1 cellular context compared by ENCODE assay signal in the genomic region with DNA sequence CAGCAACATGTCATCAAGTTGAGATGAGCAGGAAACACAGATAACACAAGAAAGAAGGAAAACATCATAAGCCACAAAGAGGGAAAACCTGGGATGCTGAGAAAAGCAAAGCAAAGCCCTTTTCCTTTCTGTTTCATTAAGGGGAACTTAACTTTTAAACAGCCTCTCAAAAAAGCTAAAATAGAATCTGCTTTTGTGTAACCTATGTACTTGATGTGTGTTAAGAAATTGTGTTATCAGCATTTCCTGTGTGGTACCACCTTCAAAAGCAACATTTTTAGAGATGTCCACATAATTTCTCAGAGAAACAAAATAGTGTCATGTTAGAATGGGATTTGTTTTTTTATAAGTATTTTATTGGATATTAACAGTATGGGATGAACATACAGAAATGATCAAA.
TF ChIP-seq lines count a peak whose summit lies in the region.

No MANE protein-coding gene starts in this region.

TF ChIP-seq in GM23338, 12 proteins besides CTCF, POLR2A, EP300 and RAD21 (continued from another document):
- TF ChIP-seq ZNF462 (CRISPR knock-in tag; IDR thresholded peaks at IDR 0.05) (no peak), ZNF114 (CRISPR knock-in tag; IDR thresholded peaks at IDR 0.05) (no peak), JUNB (IDR thresholded peaks at IDR 0.05; ENCODE audit: unreplicated experiment) (no peak)
- TF ChIP-seq, protein P1, sequence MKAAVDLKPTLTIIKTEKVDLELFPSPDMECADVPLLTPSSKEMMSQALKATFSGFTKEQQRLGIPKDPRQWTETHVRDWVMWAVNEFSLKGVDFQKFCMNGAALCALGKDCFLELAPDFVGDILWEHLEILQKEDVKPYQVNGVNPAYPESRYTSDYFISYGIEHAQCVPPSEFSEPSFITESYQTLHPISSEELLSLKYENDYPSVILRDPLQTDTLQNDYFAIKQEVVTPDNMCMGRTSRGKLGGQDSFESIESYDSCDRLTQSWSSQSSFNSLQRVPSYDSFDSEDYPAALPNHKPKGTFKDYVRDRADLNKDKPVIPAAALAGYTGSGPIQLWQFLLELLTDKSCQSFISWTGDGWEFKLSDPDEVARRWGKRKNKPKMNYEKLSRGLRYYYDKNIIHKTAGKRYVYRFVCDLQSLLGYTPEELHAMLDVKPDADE (IDR thresholded peaks at IDR 0.05), result no peak
